ENCODE assay signal across 9 cellular contexts in genomic region chr5:122756263-122756911, GRCh38. TPM values are rescaled to one million over a fixed set of nuclear protein-coding genes. Genes with fewer than 3 reads are reported as not detected.
DNase-seq lines count a peak whose midpoint lies in the region; ATAC-seq and TF ChIP-seq lines count a peak whose summit lies in the region.
"Had no signal": no experiment of that assay in that cellular context is flagged by ENCODE, and none has a peak within 500 bp of the region (broad histone marks: within the 10 kb centered on the region; RNA-seq: fewer than 3 reads in every experiment).

No MANE protein-coding gene starts in this region.

- H3K4me3 Mint-ChIP-seq in activated naive CD8-positive, alpha-beta T cell treated with anti-CD3 and anti-CD28 coated beads for 36 hours: no peak overlapping the region
- H3K4me3 Mint-ChIP-seq: activated naive CD4-positive, alpha-beta T cell treated with anti-CD3 and anti-CD28 coated beads, Interleukin-2, amount 50 U/mL, for 24 hours had no signal

- WGBS in mesodermal cell (ENCODE audit: insufficient coverage in 2 of 2), 2 experiments: 100% methylated on average over 1 of the region's 2 CpGs; no CpG with 5 or more reads in 1 of the 2 experiments

- H3K9me3 Mint-ChIP-seq in activated naive CD8-positive, alpha-beta T cell treated with anti-CD3 and anti-CD28 coated beads for 36 hours: no peaks in the 10 kb centered on the region
- H3K9me3 Mint-ChIP-seq: activated naive CD4-positive, alpha-beta T cell treated with anti-CD3 and anti-CD28 coated beads, Interleukin-2, amount 50 U/mL, for 24 hours had no signal

- peaks cover 5% of the 10 kb centered on the region for H3K4me1 Mint-ChIP-seq in activated naive CD8-positive, alpha-beta T cell treated with anti-CD3 and anti-CD28 coated beads for 36 hours

- in situ Hi-C loops in ACHN (cut with HindIII; ENCODE audit: low pct_ligation_motif_present, low pct_unique_long_range_greater_than_20kb, low sequenced_read_pairs): no loop called here

- H3K27me3 Mint-ChIP-seq in activated naive CD8-positive, alpha-beta T cell treated with anti-CD3 and anti-CD28 coated beads for 36 hours: peaks cover 5% of the 10 kb centered on the region

- POLR2A ChIA-PET in HEK293T (lab: Yijun Ruan, JAX): interaction anchor here (2.0 kb wide), 1 partner anchor 18 kb away, joined by 5 read pairs; the partner anchor contains the start of gene SNX2

- no peaks in the 10 kb centered on the region for H3K4me1 ChIP-seq in mesodermal cell (ENCODE audit: control insufficient read depth, insufficient read depth, low read length, poor library complexity, severe bottlenecking)

- H3K27ac Mint-ChIP-seq in activated naive CD8-positive, alpha-beta T cell treated with anti-CD3 and anti-CD28 coated beads for 36 hours: peak overlapping the region; percentile 70

- no peaks in the 10 kb centered on the region for H3K9me3 ChIP-seq in mesodermal cell (ENCODE audit: control insufficient read depth, low read length)

- CTCF ChIA-PET in HEK293T (lab: Yijun Ruan, JAX): interaction anchor here (0.6 kb wide), 1 partner anchor 566 kb away, joined by 3 read pairs; no protein-coding TSS in a partner anchor

- DNase-seq in ACHN (peak; percentile 29), DMS79 treated with DMSO at 0.1 percent for 48 hours (lab: John Stamatoyannopoulos, UW) (no peak), inferior parietal cortex (ENCODE audit: extremely low spot score) (no peak), HEK293T (ENCODE audit: extremely low spot score) (no peak)
- no peak for DNase-seq in activated naive CD8-positive, alpha-beta T cell treated with anti-CD3 and anti-CD28 coated beads for 36 hours

- no peaks in the 10 kb centered on the region for H3K36me3 ChIP-seq in mesodermal cell (ENCODE audit: control insufficient read depth, insufficient read depth, low read length)

- peak overlapping the region; percentile 60 for H3K27ac ChIP-seq in mesodermal cell (ENCODE audit: low read depth, low read length, severe bottlenecking)

- no peaks in the 10 kb centered on the region for H3K36me3 Mint-ChIP-seq in activated naive CD8-positive, alpha-beta T cell treated with anti-CD3 and anti-CD28 coated beads for 36 hours
- H3K36me3 Mint-ChIP-seq: activated naive CD4-positive, alpha-beta T cell treated with anti-CD3 and anti-CD28 coated beads, Interleukin-2, amount 50 U/mL, for 24 hours had no signal

- no peak overlapping the region for H3K4me3 ChIP-seq in mesodermal cell (ENCODE audit: extremely low read depth, insufficient read depth, low read length, poor library complexity, severe bottlenecking)

- ATAC-seq in GM19351 (IDR thresholded peaks at IDR 0.05; ENCODE audit: unreplicated experiment) (peak; percentile 87), HG03354 (IDR thresholded peaks at IDR 0.05; ENCODE audit: poor library complexity, severe bottlenecking, unreplicated experiment) (peak; percentile 79)

TF ChIP-seq in HEK293T, 16 proteins besides CTCF, POLR2A, EP300 and RAD21:
- TF ChIP-seq PKNOX1 (IDR thresholded peaks at IDR 0.05): no peak
- TF ChIP-seq FOXA1 (IDR thresholded peaks at IDR 0.05): no peak
- TF ChIP-seq ZNF384 (IDR thresholded peaks at IDR 0.05): no peak
- TF ChIP-seq L3MBTL2 (conservative IDR thresholded peaks at IDR 0.05): no peak
- TF ChIP-seq HDGF (IDR thresholded peaks at IDR 0.05; ENCODE audit: borderline replicate concordance): no peak
- no peak for TF ChIP-seq BHLHE40 (IDR thresholded peaks at IDR 0.05; ENCODE audit: borderline replicate concordance)
- no peak for TF ChIP-seq LEF1 (IDR thresholded peaks at IDR 0.05; ENCODE audit: borderline replicate concordance)
- TF ChIP-seq NFRKB (IDR thresholded peaks at IDR 0.05): no peak
- TF ChIP-seq ELF4 (IDR thresholded peaks at IDR 0.05): no peak
- no peak for TF ChIP-seq SUZ12 (IDR thresholded peaks at IDR 0.05)
- no peak for TF ChIP-seq TARDBP (IDR thresholded peaks at IDR 0.05)
- TF ChIP-seq SP1 (IDR thresholded peaks at IDR 0.05): no peak
- no peak for TF ChIP-seq ARNT (IDR thresholded peaks at IDR 0.05)
- no peak for TF ChIP-seq FOXM1 (IDR thresholded peaks at IDR 0.05; ENCODE audit: borderline replicate concordance)

RNA-seq across cellular contexts. Expression of gene SNX2, which starts 18.5 kb away (rescaled TPM):
- total RNA-seq in activated naive CD8-positive, alpha-beta T cell treated with anti-CD3 and anti-CD28 coated beads for 36 hours: 10 to 100 TPM; 40.6 to 41.9 TPM
- polyA plus RNA-seq in mesodermal cell (2013, experiment 1 of 2): 77.0 TPM
- 92.4 TPM for polyA plus RNA-seq in mesodermal cell (2013, experiment 2 of 2)
